ENCODE assay signal across 31 cellular contexts in the genomic region with DNA sequence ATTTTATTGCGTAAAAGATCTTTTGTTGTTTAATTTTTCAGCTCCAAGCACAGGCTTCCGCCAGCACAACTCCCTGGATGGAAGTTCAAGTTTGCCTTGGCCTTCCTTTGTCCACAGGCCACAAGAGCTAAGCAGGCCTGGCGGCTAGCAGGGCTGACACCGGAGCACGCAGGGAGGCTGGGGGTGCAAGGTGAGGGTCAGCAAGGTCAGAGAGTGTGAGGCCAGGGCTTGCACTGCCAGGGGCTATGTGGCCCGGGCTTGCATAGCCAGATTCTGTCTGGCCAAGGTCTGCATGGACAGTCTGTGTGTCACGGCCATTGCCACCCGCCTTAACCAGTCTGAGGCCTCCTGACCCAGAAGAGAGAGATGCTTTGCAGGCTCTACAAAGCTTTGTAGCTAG.
"Had no signal": no experiment of that assay in that cellular context is flagged by ENCODE, and none has a peak within 500 bp of the region (broad histone marks: within the 10 kb centered on the region; RNA-seq: fewer than 3 reads in every experiment).

No MANE protein-coding gene starts in this region.

- FAIRE-seq: astrocyte, bronchial epithelial cell, colon, endometrium, endothelial cell of umbilical vein, frontal cortex had no signal

- H3K36me3 ChIP-seq: brain microvascular endothelial cell, esophagus squamous epithelium, WERI-Rb-1 had no signal

- H3K4me3 ChIP-seq: esophagus squamous epithelium had no signal

- H3K27ac ChIP-seq: brain microvascular endothelial cell, epithelial cell of prostate, esophagus squamous epithelium, WERI-Rb-1 had no signal

- H3K27me3 ChIP-seq: brain microvascular endothelial cell, esophagus squamous epithelium had no signal

- ATAC-seq: activated CD4-positive, CD25-positive, alpha-beta regulatory T cell treated with anti-CD3 and anti-CD28 coated beads, Interleukin-2, amount 50 U/mL, for 24 hours; activated CD8-positive, alpha-beta T cell treated with anti-CD3 and anti-CD28 coated beads for 36 hours; activated T-cell treated with anti-CD3 and anti-CD28 coated beads, Interleukin-2, amount 50 U/mL, for 4 hours; activated T-helper 17 cell treated with anti-CD3 and anti-CD28 coated beads, Interleukin-2, amount 50 U/mL, for 72 hours; T-cell had no signal

- DNase-seq: activated B cell treated with CpG ODN at 0.5 μM for 24 hours; activated CD4-positive, alpha-beta T cell treated with anti-CD3 and anti-CD28 coated beads for 48 hours; activated CD4-positive, alpha-beta T cell treated with anti-CD3 and anti-CD28 coated beads, Interleukin-2, amount 50 U/mL, for 1 hour; activated CD4-positive, alpha-beta T cell treated with anti-CD3 and anti-CD28 coated beads, Interleukin-2, amount 50 U/mL, for 48 hours; activated CD8-positive, alpha-beta memory T cell treated with anti-CD3 and anti-CD28 coated beads for 24 hours; activated CD8-positive, alpha-beta T cell treated with anti-CD3 and anti-CD28 coated beads for 36 hours; activated effector memory CD4-positive, alpha-beta T cell treated with Interleukin-2 at 50 U/mL for 16 hours; activated gamma-delta T cell treated with Interleukin-2 at 50 U/mL for 16 hours; activated naive CD4-positive, alpha-beta T cell treated with anti-CD3 and anti-CD28 coated beads, Interleukin-2, amount 50 U/mL, for 16 hours; activated naive CD4-positive, alpha-beta T cell treated with Interleukin-2 at 50 U/mL for 16 hours; activated T-cell treated with anti-CD3 and anti-CD28 coated beads, Interleukin-2, amount 50 U/mL, for 4 hours; amniotic stem cell; anterior cingulate cortex; brain microvascular endothelial cell; caudate nucleus; cortex of kidney; effector CD8-positive, alpha-beta T cell; esophagus squamous epithelium; head of caudate nucleus; T-cell; T1000 had no signal
